ENCODE assay signal across 9 cellular contexts in the genomic region with DNA sequence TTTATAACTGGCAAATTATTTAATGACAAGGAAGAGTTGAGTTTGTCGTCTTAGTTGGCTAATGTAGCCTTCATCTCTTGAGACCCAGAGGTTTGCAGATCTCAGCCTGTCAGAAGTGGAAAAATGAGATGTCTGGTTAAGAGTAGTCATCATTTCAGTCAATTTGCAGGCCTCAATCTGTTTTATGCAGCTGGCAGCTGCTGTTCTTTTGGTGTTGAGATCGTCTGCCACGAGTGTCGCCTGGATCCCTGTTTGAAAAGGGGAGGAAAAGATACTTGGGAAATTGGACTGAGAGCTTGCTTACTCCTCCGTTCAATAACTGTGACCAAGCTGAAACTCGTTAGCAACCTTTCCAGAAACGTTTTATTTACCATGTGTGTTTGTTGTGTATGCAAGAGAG. TPM values are rescaled to one million over a fixed set of nuclear protein-coding genes. Genes with fewer than 3 reads are reported as not detected.
DNase-seq lines count a peak whose midpoint lies in the region; ATAC-seq and TF ChIP-seq lines count a peak whose summit lies in the region.
"Had no signal": no experiment of that assay in that cellular context is flagged by ENCODE, and none has a peak within 500 bp of the region (broad histone marks: within the 10 kb centered on the region; RNA-seq: fewer than 3 reads in every experiment).

No MANE protein-coding gene starts in this region.

- ATAC-seq in naive thymus-derived CD4-positive, alpha-beta T cell: no peak
- no peak for ATAC-seq in GM18519 (IDR thresholded peaks at IDR 0.05; ENCODE audit: low FRiP score, unreplicated experiment)

- H3K36me3 ChIP-seq in MM.1S (replicated peaks; ENCODE audit: insufficient read depth, low read length): no peaks in the 10 kb centered on the region
- no peaks in the 10 kb centered on the region for H3K36me3 ChIP-seq in naive thymus-derived CD4-positive, alpha-beta T cell (ENCODE audit: control insufficient read depth in 2 of 3, insufficient read depth in 3 of 3, low read length in 3 of 3)

- H3K9ac ChIP-seq in MM.1S (ENCODE audit: low read length): no peak overlapping the region

- peaks cover 10 to 21% (median 13%) of the 10 kb centered on the region in 7 donors for H3K4me1 Mint-ChIP-seq in naive thymus-derived CD4-positive, alpha-beta T cell

- H3K4me3 ChIP-seq in AG10803 (ENCODE audit: low read length) (peak overlapping the region; percentile 87), MM.1S (ENCODE audit: low read length) (no peak overlapping the region), coronary artery (peak overlapping the region; percentile 89)
- no peak overlapping the region for H3K4me3 ChIP-seq in naive thymus-derived CD4-positive, alpha-beta T cell (ENCODE audit: low read length)

- no peak overlapping the region for H2AFZ ChIP-seq in MM.1S (ENCODE audit: low read length)

- peaks cover 13% of the 10 kb centered on the region; the same call in 1 of the 2 replicates for H3F3A ChIP-seq in MM.1S (ENCODE audit: insufficient read depth, low read length)

- peak overlapping the region; percentile 85; the same call in 1 of the 2 replicates for H3K4me2 ChIP-seq in MM.1S (ENCODE audit: low read depth, low read length)

- no peak for DNase-seq in AG10803 (ENCODE audit: low read depth)
- DNase-seq in MM.1S: no peak
- DNase-seq in coronary artery (ENCODE audit: low spot score): no peak
- no peak for DNase-seq in naive thymus-derived CD4-positive, alpha-beta T cell
- DNase-seq in NCI-H774 (lab: John Stamatoyannopoulos, UW): no peak
- DNase-seq in T-helper 9 cell: no peak
- no peak for DNase-seq in stimulated activated naive CD4-positive, alpha-beta T cell (lab: John Stamatoyannopoulos, UW)
- DNase-seq: erythroblast had no signal

- no peaks in the 10 kb centered on the region for H3K36me3 Mint-ChIP-seq in naive thymus-derived CD4-positive, alpha-beta T cell

- TF ChIP-seq CTCF in AG10803 (conservative IDR thresholded peaks at IDR 0.05; ENCODE audit: low read length) (no peak), MM.1S (IDR thresholded peaks at IDR 0.05; ENCODE audit: low read length) (no peak), coronary artery (IDR thresholded peaks at IDR 0.05) (no peak)

- H3K27ac Mint-ChIP-seq in naive thymus-derived CD4-positive, alpha-beta T cell: no peak overlapping the region

- H3K9me2 ChIP-seq in MM.1S (replicated peaks; ENCODE audit: insufficient read depth, low read length): no peaks in the 10 kb centered on the region

- CTCF ChIA-PET in naive thymus-derived CD4-positive, alpha-beta T cell (lab: Charles Lee): no interaction called here

- no peaks in the 10 kb centered on the region for H3K79me2 ChIP-seq in MM.1S (ENCODE audit: low read length)

- peaks cover 6% of the 10 kb centered on the region; the same call in 1 of the 2 replicates for H3K4me1 ChIP-seq in MM.1S (ENCODE audit: low read length)
- H3K4me1 ChIP-seq in naive thymus-derived CD4-positive, alpha-beta T cell (ENCODE audit: control insufficient read depth in 2 of 2, insufficient read depth in 2 of 2, low read length in 2 of 2): peaks cover 5 to 12% of the 10 kb centered on the region in 2 donors

- H3K27me3 Mint-ChIP-seq in naive thymus-derived CD4-positive, alpha-beta T cell: peaks cover 33 to 85% (median 63%) of the 10 kb centered on the region in 5 donors

- intact Hi-C loops in naive thymus-derived CD4-positive, alpha-beta T cell (cut with micrococcal nuclease): loop anchor here (5.0 kb wide), 1 partner anchor 144 kb away; no protein-coding TSS in a partner anchor

- peaks cover 48% of the 10 kb centered on the region for H3K27me3 ChIP-seq in MM.1S (replicated peaks; ENCODE audit: insufficient read depth, low read length)
- peaks cover 0 to 6% of the 10 kb centered on the region in 2 donors for H3K27me3 ChIP-seq in naive thymus-derived CD4-positive, alpha-beta T cell (ENCODE audit: control insufficient read depth in 2 of 2, insufficient read depth in 2 of 2, low read length in 2 of 2)

- H3K4me3 Mint-ChIP-seq in naive thymus-derived CD4-positive, alpha-beta T cell: peak overlapping the region in 7 of 10 donors; percentile 23 to 94 (median 87)

- H3K9me3 Mint-ChIP-seq in naive thymus-derived CD4-positive, alpha-beta T cell: peaks cover 0 to 2% (median 0%) of the 10 kb centered on the region in 11 donors

- H3K9me3 ChIP-seq in MM.1S (replicated peaks; ENCODE audit: insufficient read depth, low read length): no peaks in the 10 kb centered on the region
- no peaks in the 10 kb centered on the region for H3K9me3 ChIP-seq in naive thymus-derived CD4-positive, alpha-beta T cell (ENCODE audit: control insufficient read depth in 2 of 3, low read length in 3 of 3)

- H3K27ac ChIP-seq in MM.1S (ENCODE audit: low read length): no peak overlapping the region
- H3K27ac ChIP-seq in coronary artery: peak overlapping the region; percentile 95 to 99
- H3K27ac ChIP-seq in naive thymus-derived CD4-positive, alpha-beta T cell (ENCODE audit: low read depth, low read length): no peak overlapping the region

- no peaks in the 10 kb centered on the region for H4K20me1 ChIP-seq in MM.1S (ENCODE audit: insufficient read depth, low read length)

- POLR2A ChIA-PET in naive thymus-derived CD4-positive, alpha-beta T cell (lab: Charles Lee): no interaction called here

RNA-seq across cellular contexts. Expression of a gene that starts 2.3 kb away (rescaled TPM):
- total RNA-seq in naive thymus-derived CD4-positive, alpha-beta T cell: 1 to 10 TPM in 3 of 5 experiments, under 1 TPM in 2; 0.38 to 6.8 (median 1.6) TPM
- polyA plus RNA-seq in naive thymus-derived CD4-positive, alpha-beta T cell: under 1 TPM; 0.15 to 0.45 TPM

Comparison
In these comparisons a context has a peak if more than half of its experiments do, and no peak if none do; other contexts are left out.
1. H3K4me3 ChIP-seq: peak in AG10803 (single experiment) and coronary artery (single experiment); none in MM.1S (single experiment) and naive thymus-derived CD4-positive, alpha-beta T cell (single experiment).
2. H3K27ac ChIP-seq: peak in coronary artery (2 of 2); none in MM.1S (single experiment) and naive thymus-derived CD4-positive, alpha-beta T cell (single experiment).